ENCODE assay signal across 9 cellular contexts in the genomic region with DNA sequence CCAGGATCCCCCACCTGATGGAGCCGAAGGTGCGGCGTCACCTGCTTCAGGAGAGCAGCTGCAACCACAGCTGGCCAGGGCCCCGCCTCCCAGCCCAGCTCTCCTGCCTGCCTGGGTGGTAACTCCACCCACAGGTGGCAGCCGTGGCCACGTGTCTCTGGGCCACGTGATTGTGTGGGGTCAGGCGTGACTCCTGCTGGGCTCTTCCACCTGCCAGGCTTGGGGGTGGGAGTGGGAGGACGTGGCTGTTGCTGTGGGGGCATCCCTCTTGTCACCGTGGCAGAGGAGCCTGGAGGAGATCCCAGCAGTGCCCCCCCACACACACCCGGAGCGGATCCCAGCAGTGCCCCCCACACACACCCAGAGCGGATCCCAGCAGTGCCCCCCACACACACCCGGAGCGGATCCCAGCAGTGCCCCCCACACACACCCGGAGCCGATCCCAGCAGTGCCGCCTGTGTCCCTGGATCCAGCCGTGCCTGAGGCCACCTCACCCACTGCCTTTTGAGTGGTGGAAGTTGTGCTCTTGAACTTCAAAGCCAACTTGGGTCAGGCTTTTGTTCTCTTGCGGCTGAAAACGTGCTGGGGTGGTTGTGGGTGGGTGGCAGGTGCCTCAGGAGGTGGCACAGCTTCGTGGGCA. TPM values are rescaled to one million over a fixed set of nuclear protein-coding genes. Genes with fewer than 3 reads are reported as not detected.
A peak's percentile ranks its signal among the peaks of the same experiment; 100 is the strongest.
DNase-seq lines count a peak whose midpoint lies in the region; FAIRE-seq lines count a peak whose summit lies in the region.
"Had no signal": no experiment of that assay in that cellular context is flagged by ENCODE, and none has a peak within 500 bp of the region (broad histone marks: within the 10 kb centered on the region; RNA-seq: fewer than 3 reads in every experiment).

No MANE protein-coding gene starts in this region.

- intact Hi-C loops in activated T-helper 2 cell treated with anti-CD3 and anti-CD28 coated beads, Interferon-gamma antibody, Interleukin-2, Interleukin-4, amounts not matched to agents 10 μg/mL and 5 μg/mL and 100 μg/mL, durations not matched to agents 14 hours and 24 hours and 36 hours (cut with micrococcal nuclease) = no loop called here

- H3K9me3 Mint-ChIP-seq in activated T-helper 2 cell treated with anti-CD3 and anti-CD28 coated beads, Interferon-gamma antibody, Interleukin-2, Interleukin-4, amounts not matched to agents 10 μg/mL and 5 μg/mL and 100 μg/mL, durations not matched to agents 14 hours and 24 hours and 36 hours = no peaks in the 10 kb centered on the region

- FAIRE-seq in GM19239 (lab: Jason Lieb, UNC) = no peak
- FAIRE-seq in RCC 7860 (lab: Jason Lieb, UNC) = no peak

- peak; percentile 18 for DNase-seq in DMS153 treated with DMSO at 0.1 percent for 48 hours (lab: John Stamatoyannopoulos, UW; ENCODE audit: unreplicated experiment)
- DNase-seq in Jurkat, Clone E6-1 (ENCODE audit: low read depth, low spot score) = peak; percentile 63
- peak; percentile 95 for DNase-seq in RPMI8226
- peak; percentile 52 for DNase-seq in islet precursor cell
- no peak for DNase-seq in GM19239 (ENCODE audit: insufficient read length, low spot score)
- no peak for DNase-seq in SKM-1 treated with dmso at 0.1 percent for 144 hours (lab: John Stamatoyannopoulos, UW; ENCODE audit: unreplicated experiment)
- no peak for DNase-seq in activated T-helper 2 cell treated with anti-CD3 and anti-CD28 coated beads, Interferon-gamma antibody, Interleukin-2, Interleukin-4, amounts not matched to agents 10 μg/mL and 5 μg/mL and 100 μg/mL, durations not matched to agents 14 hours and 24 hours and 36 hours (ENCODE audit: low spot score)
- DNase-seq in RCC 7860 (ENCODE audit: low spot score) = no peak
- DNase-seq: GDM1 had no signal

- no peak overlapping the region for H3K4me3 ChIP-seq in Jurkat, Clone E6-1 (ENCODE audit: low read length)

- H3K36me3 Mint-ChIP-seq in activated T-helper 2 cell treated with anti-CD3 and anti-CD28 coated beads, Interferon-gamma antibody, Interleukin-2, Interleukin-4, amounts not matched to agents 10 μg/mL and 5 μg/mL and 100 μg/mL, durations not matched to agents 14 hours and 24 hours and 36 hours (ENCODE audit: low read depth) = no peaks in the 10 kb centered on the region

- H3K27me3 Mint-ChIP-seq in activated T-helper 2 cell treated with anti-CD3 and anti-CD28 coated beads, Interferon-gamma antibody, Interleukin-2, Interleukin-4, amounts not matched to agents 10 μg/mL and 5 μg/mL and 100 μg/mL, durations not matched to agents 14 hours and 24 hours and 36 hours (ENCODE audit: low read depth) = peaks cover 16% of the 10 kb centered on the region

- H3K4me3 Mint-ChIP-seq in activated T-helper 2 cell treated with anti-CD3 and anti-CD28 coated beads, Interferon-gamma antibody, Interleukin-2, Interleukin-4, amounts not matched to agents 10 μg/mL and 5 μg/mL and 100 μg/mL, durations not matched to agents 14 hours and 24 hours and 36 hours (ENCODE audit: low read depth) = no peak overlapping the region

- peaks cover 10% of the 10 kb centered on the region for H3K4me1 Mint-ChIP-seq in activated T-helper 2 cell treated with anti-CD3 and anti-CD28 coated beads, Interferon-gamma antibody, Interleukin-2, Interleukin-4, amounts not matched to agents 10 μg/mL and 5 μg/mL and 100 μg/mL, durations not matched to agents 14 hours and 24 hours and 36 hours (ENCODE audit: low read depth)

- no peak overlapping the region for H3K27ac Mint-ChIP-seq in activated T-helper 2 cell treated with anti-CD3 and anti-CD28 coated beads, Interferon-gamma antibody, Interleukin-2, Interleukin-4, amounts not matched to agents 10 μg/mL and 5 μg/mL and 100 μg/mL, durations not matched to agents 14 hours and 24 hours and 36 hours

RNA-seq across cellular contexts. Expression of a gene that starts 32.2 kb away (rescaled TPM):
- 19.6 TPM for polyA plus RNA-seq in Jurkat, Clone E6-1 (2012; ENCODE audit: insufficient read depth, insufficient read length)
- total RNA-seq in activated T-helper 2 cell treated with anti-CD3 and anti-CD28 coated beads, Interferon-gamma antibody, Interleukin-2, Interleukin-4, amounts not matched to agents 10 μg/mL and 5 μg/mL and 100 μg/mL, durations not matched to agents 14 hours and 24 hours and 36 hours = 14.1 and 16.1 TPM in 2 replicates

Comparison
In these comparisons a context has a peak if more than half of its experiments do, and no peak if none do; other contexts are left out.
1. DNase-seq: peak in DMS153 treated with DMSO at 0.1 percent for 48 hours (single experiment), Jurkat, Clone E6-1 (single experiment), RPMI8226 (single experiment) and islet precursor cell (single experiment); none in GM19239 (single experiment), SKM-1 treated with dmso at 0.1 percent for 144 hours (single experiment), activated T-helper 2 cell treated with anti-CD3 and anti-CD28 coated beads, Interferon-gamma antibody, Interleukin-2, Interleukin-4, amounts not matched to agents 10 μg/mL and 5 μg/mL and 100 μg/mL, durations not matched to agents 14 hours and 24 hours and 36 hours (single experiment) and RCC 7860 (single experiment).